9 cellular contexts compared by ENCODE assay signal in genomic region chr20:31664696-31665354, GRCh38. TPM values are rescaled to one million over a fixed set of nuclear protein-coding genes. Genes with fewer than 3 reads are reported as not detected.
DNase-seq lines count a peak whose midpoint lies in the region; ATAC-seq and TF ChIP-seq lines count a peak whose summit lies in the region.
"Had no signal": no experiment of that assay in that cellular context is flagged by ENCODE, and none has a peak within 500 bp of the region (broad histone marks: within the 10 kb centered on the region; RNA-seq: fewer than 3 reads in every experiment).

No MANE protein-coding gene starts in this region.

- H3K4me3 Mint-ChIP-seq in HFFc6 (no peak overlapping the region), immature natural killer cell (no peak overlapping the region)
- no peak overlapping the region for H3K4me3 Mint-ChIP-seq in activated CD8-positive, alpha-beta T cell treated with anti-CD3 and anti-CD28 coated beads for 36 hours
- no peak overlapping the region for H3K4me3 Mint-ChIP-seq in stimulated activated memory B cell treated with anti-CD40 and anti-IgM and Interleukin-4, amounts not matched to agents 10 μg/mL and 1 μg/mL and 100 μg/mL, for 72 hours

- TF ChIP-seq CTCF in HFFc6 (IDR thresholded peaks at IDR 0.05), result no peak
- no peak for TF ChIP-seq CTCF in activated CD8-positive, alpha-beta T cell treated with anti-CD3 and anti-CD28 coated beads for 36 hours (IDR thresholded peaks at IDR 0.05)

- ATAC-seq in activated CD8-positive, alpha-beta T cell treated with anti-CD3 and anti-CD28 coated beads for 36 hours, result no peak
- no peak for ATAC-seq in stimulated activated memory B cell treated with anti-CD40 and anti-IgM and Interleukin-4, amounts not matched to agents 10 μg/mL and 1 μg/mL and 100 μg/mL, for 72 hours
- no peak for ATAC-seq in GM19463 (IDR thresholded peaks at IDR 0.05; ENCODE audit: unreplicated experiment)

- peak overlapping the region; percentile 53 for H3K27ac Mint-ChIP-seq in HFFc6
- peak overlapping the region; percentile 79 for H3K27ac Mint-ChIP-seq in activated CD8-positive, alpha-beta T cell treated with anti-CD3 and anti-CD28 coated beads for 36 hours
- H3K27ac Mint-ChIP-seq in immature natural killer cell, result peak overlapping the region; percentile 92 to 99 (median 98)
- peak overlapping the region; percentile 13 for H3K27ac Mint-ChIP-seq in stimulated activated memory B cell treated with anti-CD40 and anti-IgM and Interleukin-4, amounts not matched to agents 10 μg/mL and 1 μg/mL and 100 μg/mL, for 72 hours

- H3K4me1 Mint-ChIP-seq in HFFc6 (ENCODE audit: low read depth), result peaks cover 52% of the 10 kb centered on the region
- peaks cover 79% of the 10 kb centered on the region for H3K4me1 Mint-ChIP-seq in activated CD8-positive, alpha-beta T cell treated with anti-CD3 and anti-CD28 coated beads for 36 hours (ENCODE audit: low read depth)
- peaks cover 80 to 89% of the 10 kb centered on the region in 2 donors for H3K4me1 Mint-ChIP-seq in immature natural killer cell
- peaks cover 70% of the 10 kb centered on the region for H3K4me1 Mint-ChIP-seq in stimulated activated memory B cell treated with anti-CD40 and anti-IgM and Interleukin-4, amounts not matched to agents 10 μg/mL and 1 μg/mL and 100 μg/mL, for 72 hours

- POLR2A ChIA-PET in activated CD8-positive, alpha-beta T cell treated with anti-CD3 and anti-CD28 coated beads for 36 hours (lab: Charles Lee), result interaction anchor here (0.9 to 6.0 kb wide), 7 partner anchors 10 to 58 kb away, joined by 3 to 56 read pairs (median 5); partner anchors contain the start of gene BCL2L1

- H3K9me3 Mint-ChIP-seq in HFFc6, result no peaks in the 10 kb centered on the region
- no peaks in the 10 kb centered on the region for H3K9me3 Mint-ChIP-seq in activated CD8-positive, alpha-beta T cell treated with anti-CD3 and anti-CD28 coated beads for 36 hours
- H3K9me3 Mint-ChIP-seq in immature natural killer cell, result no peaks in the 10 kb centered on the region
- no peaks in the 10 kb centered on the region for H3K9me3 Mint-ChIP-seq in stimulated activated memory B cell treated with anti-CD40 and anti-IgM and Interleukin-4, amounts not matched to agents 10 μg/mL and 1 μg/mL and 100 μg/mL, for 72 hours

- H3K36me3 Mint-ChIP-seq in HFFc6 (ENCODE audit: low read depth), result peaks cover 26% of the 10 kb centered on the region
- H3K36me3 Mint-ChIP-seq in activated CD8-positive, alpha-beta T cell treated with anti-CD3 and anti-CD28 coated beads for 36 hours (ENCODE audit: low read depth), result peaks cover 65% of the 10 kb centered on the region
- peaks cover 0 to 23% (median 7%) of the 10 kb centered on the region in 3 donors for H3K36me3 Mint-ChIP-seq in immature natural killer cell
- H3K36me3 Mint-ChIP-seq in stimulated activated memory B cell treated with anti-CD40 and anti-IgM and Interleukin-4, amounts not matched to agents 10 μg/mL and 1 μg/mL and 100 μg/mL, for 72 hours, result peaks cover 50% of the 10 kb centered on the region

- intact Hi-C loops in activated CD8-positive, alpha-beta T cell treated with anti-CD3 and anti-CD28 coated beads for 36 hours (cut with micrococcal nuclease), result no loop called here

- DNase-seq in HFFc6 (no peak), immature natural killer cell (no peak), germinal center (ENCODE audit: low spot score) (no peak), AG08395 (ENCODE audit: low spot score) (no peak)
- DNase-seq in activated CD8-positive, alpha-beta T cell treated with anti-CD3 and anti-CD28 coated beads for 36 hours, result no peak
- DNase-seq: KG1 had no signal

- CTCF ChIA-PET in activated CD8-positive, alpha-beta T cell treated with anti-CD3 and anti-CD28 coated beads for 36 hours (lab: Charles Lee), result interaction anchor here (1.0 to 10.1 kb wide), 6 partner anchors 13 to 105 kb away, joined by 3 to 333 read pairs (median 4); partner anchors contain the start of gene BCL2L1

- H3K27me3 Mint-ChIP-seq in HFFc6 (ENCODE audit: insufficient read depth), result peaks cover 4% of the 10 kb centered on the region
- no peaks in the 10 kb centered on the region for H3K27me3 Mint-ChIP-seq in activated CD8-positive, alpha-beta T cell treated with anti-CD3 and anti-CD28 coated beads for 36 hours
- peaks cover 7 to 14% (median 14%) of the 10 kb centered on the region in 3 donors for H3K27me3 Mint-ChIP-seq in immature natural killer cell (ENCODE audit: low read depth in 3 of 3)
- H3K27me3 Mint-ChIP-seq in stimulated activated memory B cell treated with anti-CD40 and anti-IgM and Interleukin-4, amounts not matched to agents 10 μg/mL and 1 μg/mL and 100 μg/mL, for 72 hours, result no peaks in the 10 kb centered on the region

RNA-seq across cellular contexts. Expression of gene COX4I2, which starts 27.1 kb away (rescaled TPM):
- total RNA-seq in HFFc6 (2021; fragmentation: NEBNext Ultra II Directional; extraction: Animal tissue kit (Norgen Biotek cat#: 25700)), result not detected
- not detected for total RNA-seq in activated CD8-positive, alpha-beta T cell treated with anti-CD3 and anti-CD28 coated beads for 36 hours
- not detected for polyA plus RNA-seq in immature natural killer cell
- total RNA-seq: fibroblast of villous mesenchyme had no signal

RNA-seq across cellular contexts. Expression of gene BCL2L1, which starts 57.8 kb away (rescaled TPM):
- 100 to 1,000 TPM; 111 to 122 (median 117) TPM for total RNA-seq in HFFc6 (2021; fragmentation: NEBNext Ultra II Directional; extraction: Animal tissue kit (Norgen Biotek cat#: 25700))
- total RNA-seq in activated CD8-positive, alpha-beta T cell treated with anti-CD3 and anti-CD28 coated beads for 36 hours, result 100 to 1,000 TPM; 182 TPM
- 10 to 100 TPM; 30.9 to 60.4 (median 39.3) TPM for polyA plus RNA-seq in immature natural killer cell

RNA-seq across cellular contexts. Expression of gene ID1, which starts 59.7 kb away (rescaled TPM):
- 100 to 1,000 TPM; 397 to 487 (median 452) TPM for total RNA-seq in HFFc6 (2021; fragmentation: NEBNext Ultra II Directional; extraction: Animal tissue kit (Norgen Biotek cat#: 25700))
- total RNA-seq in activated CD8-positive, alpha-beta T cell treated with anti-CD3 and anti-CD28 coated beads for 36 hours, result under 1 TPM; 0.41 to 0.54 TPM
- 1 to 10 TPM; 1.4 to 4.2 (median 1.9) TPM for polyA plus RNA-seq in immature natural killer cell

Comparison
In these comparisons a context has a peak if more than half of its experiments do, and no peak if none do; other contexts are left out.
1. H3K27ac Mint-ChIP-seq: peak in every context shown above with its lines; median percentile 98 in immature natural killer cell; 79 in activated CD8-positive, alpha-beta T cell treated with anti-CD3 and anti-CD28 coated beads for 36 hours; 53 in HFFc6; 13 in stimulated activated memory B cell treated with anti-CD40 and anti-IgM and Interleukin-4, amounts not matched to agents 10 μg/mL and 1 μg/mL and 100 μg/mL, for 72 hours.
2. RNA of gene ID1, which starts 59.7 kb away (total RNA-seq): 397 to 487 TPM in HFFc6; 0.41 to 0.54 TPM in activated CD8-positive, alpha-beta T cell treated with anti-CD3 and anti-CD28 coated beads for 36 hours; every median in the first group is over 100 times any median in the second.